ENCODE assay signal across 8 cellular contexts in genomic region chr3:52001443-52001974, GRCh38. TPM values are rescaled to one million over a fixed set of nuclear protein-coding genes. Genes with fewer than 3 reads are reported as not detected.
DNase-seq lines count a peak whose midpoint lies in the region; ATAC-seq and TF ChIP-seq lines count a peak whose summit lies in the region.

No MANE protein-coding gene starts in this region.

- in situ Hi-C loops in G401 (cut with HindIII; ENCODE audit: low sequenced_read_pairs), result no loop called here

- H3K14ac ChIP-seq in H9 (ENCODE audit: insufficient read depth, low read length), result no peak overlapping the region

- H2BK5ac ChIP-seq in H9 (ENCODE audit: insufficient read length, low read length), result no peak overlapping the region

- no peak overlapping the region for H3K23ac ChIP-seq in H9 (ENCODE audit: insufficient read length, low read depth, low read length)

- H3K79me2 ChIP-seq in H9 (ENCODE audit: insufficient read depth, low read length), result no peaks in the 10 kb centered on the region

- peak overlapping the region in 1 of 2 experiments; percentile 30; a peak in 2 of 5 replicates for H3K4me3 Mint-ChIP-seq in H9
- no peak overlapping the region for H3K4me3 Mint-ChIP-seq in T-helper 2 cell treated with Interferon-gamma antibody and Interleukin-4, amounts not matched to agents 5 μg/mL and 100 μg/mL, for 36 hours

- peak; percentile 88 for DNase-seq in G401 (ENCODE audit: low spot score)
- DNase-seq in H9, result peak; percentile 95
- peak; percentile 42 for DNase-seq in NCI-H1048 (lab: John Stamatoyannopoulos, UW)
- DNase-seq in T-helper 2 cell treated with Interferon-gamma antibody and Interleukin-4, amounts not matched to agents 5 μg/mL and 100 μg/mL, for 36 hours (ENCODE audit: low spot score), result peak; percentile 77
- peak in 54 of 58 donors; percentile 19 to 85 (median 54) for DNase-seq in anterior cingulate cortex (lab: John Stamatoyannopoulos, UW)
- peak; percentile 50 to 63 for DNase-seq in hippocampal formation (lab: John Stamatoyannopoulos, UW)
- DNase-seq in stimulated activated CD4-positive, alpha-beta T cell treated with anti-CD3 and anti-CD28 coated beads, Interleukin-12 subunit alpha, Interleukin-12 subunit beta, amount 100 ng/mL, for 24 hours (ENCODE audit: low read depth in 2 of 2), result peak; percentile 70 to 82

- no peak overlapping the region for H3K9ac ChIP-seq in H9 (ENCODE audit: extremely low read depth, insufficient read length, low read length)

- no peak overlapping the region for H2BK120ac ChIP-seq in H9 (ENCODE audit: low read depth, low read length, poor library complexity, severe bottlenecking)

- H3K9me3 ChIP-seq in H9 (ENCODE audit: control insufficient read depth, low read depth, low read length), result no peaks in the 10 kb centered on the region

- no peak for ATAC-seq in HG02571 (IDR thresholded peaks at IDR 0.05; ENCODE audit: unreplicated experiment)

- no peaks in the 10 kb centered on the region; a peak in 1 of 7 replicates for H3K36me3 Mint-ChIP-seq in H9 (ENCODE audit: insufficient read depth in 1 of 3, low read depth in 3 of 3)
- no peaks in the 10 kb centered on the region for H3K36me3 Mint-ChIP-seq in T-helper 2 cell treated with Interferon-gamma antibody and Interleukin-4, amounts not matched to agents 5 μg/mL and 100 μg/mL, for 36 hours (ENCODE audit: low read depth)

- no peaks in the 10 kb centered on the region for H3K23me2 ChIP-seq in H9 (ENCODE audit: insufficient read length, low read depth, low read length, poor library complexity, severe bottlenecking)

- H3K4ac ChIP-seq in H9 (ENCODE audit: low read depth, low read length), result no peak overlapping the region

- peaks cover 4% of the 10 kb centered on the region for H3K27me3 Mint-ChIP-seq in H9 (ENCODE audit: low read depth)
- peaks cover 13% of the 10 kb centered on the region for H3K27me3 Mint-ChIP-seq in T-helper 2 cell treated with Interferon-gamma antibody and Interleukin-4, amounts not matched to agents 5 μg/mL and 100 μg/mL, for 36 hours (ENCODE audit: low read depth)

- no peaks in the 10 kb centered on the region; a peak in 1 of 5 replicates for H3K9me3 Mint-ChIP-seq in H9
- no peaks in the 10 kb centered on the region for H3K9me3 Mint-ChIP-seq in T-helper 2 cell treated with Interferon-gamma antibody and Interleukin-4, amounts not matched to agents 5 μg/mL and 100 μg/mL, for 36 hours

- H2BK20ac ChIP-seq in H9 (ENCODE audit: low read depth, low read length, poor library complexity, severe bottlenecking), result no peak overlapping the region

- H3K79me1 ChIP-seq in H9 (ENCODE audit: insufficient read depth, low read depth, low read length, poor library complexity, severe bottlenecking), result no peaks in the 10 kb centered on the region

- H3K56ac ChIP-seq in H9 (ENCODE audit: insufficient read length, low read depth, low read length), result no peak overlapping the region

- H2AFZ ChIP-seq in H9 (ENCODE audit: low read length), result no peak overlapping the region

- no peaks in the 10 kb centered on the region for H3K27me3 ChIP-seq in H9 (ENCODE audit: insufficient read depth, low read length)

- peaks cover 14% of the 10 kb centered on the region; the same call in 1 of the 2 replicates for H3K4me1 ChIP-seq in H9 (ENCODE audit: insufficient read depth, low read length)

- no peak overlapping the region for H2AK5ac ChIP-seq in H9 (ENCODE audit: insufficient read length, low read length)

- no peak overlapping the region for H3K27ac ChIP-seq in H9 (ENCODE audit: insufficient read length, low read depth, low read length)

- H2BK12ac ChIP-seq in H9 (ENCODE audit: insufficient read length, low read depth, low read length), result no peak overlapping the region

- H3K4me1 Mint-ChIP-seq in H9, result peaks cover 52 to 56% of the 10 kb centered on the region in 2 experiments
- H3K4me1 Mint-ChIP-seq in T-helper 2 cell treated with Interferon-gamma antibody and Interleukin-4, amounts not matched to agents 5 μg/mL and 100 μg/mL, for 36 hours (ENCODE audit: low read depth), result peaks cover 13% of the 10 kb centered on the region

- H4K91ac ChIP-seq in H9 (ENCODE audit: insufficient read length, low read depth, low read length), result no peak overlapping the region

- H4K8ac ChIP-seq in H9 (replicated peaks; ENCODE audit: insufficient read length, low read depth, low read length), result no peak overlapping the region

- H3K4me2 ChIP-seq in H9 (ENCODE audit: insufficient read depth, insufficient read length, low read length), result no peak overlapping the region

- TF ChIP-seq CTCF in H9 (conservative IDR thresholded peaks at IDR 0.05), result peak; percentile 99

- peaks cover 2% of the 10 kb centered on the region for H4K20me1 ChIP-seq in H9 (ENCODE audit: control insufficient read depth, insufficient read depth, insufficient read length)

- no peak overlapping the region for H2BK15ac ChIP-seq in H9 (ENCODE audit: low read depth, low read length)

- no peak overlapping the region for H4K5ac ChIP-seq in H9 (ENCODE audit: insufficient read length, low read depth, low read length)

- no CpG with 5 or more reads among the region's 18 CpGs for WGBS in H9 (ENCODE audit: extremely low coverage, insufficient read length, low lambda C conversion rate)

- H3K27ac Mint-ChIP-seq in H9, result peak overlapping the region in 1 of 3 experiments; percentile 75; a peak in 2 of 7 replicates
- H3K27ac Mint-ChIP-seq in T-helper 2 cell treated with Interferon-gamma antibody and Interleukin-4, amounts not matched to agents 5 μg/mL and 100 μg/mL, for 36 hours, result peak overlapping the region; percentile 12

- no peak overlapping the region for H3T11ph ChIP-seq in H9 (ENCODE audit: low read length)

- H3K18ac ChIP-seq in H9 (ENCODE audit: insufficient read length, low read depth, low read length), result no peak overlapping the region

RNA-seq across cellular contexts. Expression of gene RPL29, which starts 5.8 kb away (rescaled TPM):
- 2,209 and 2,228 TPM in 2 replicates for total RNA-seq in G401 (2014; rRNA removed; shearing (Covaris generic))
- total RNA-seq in H9 (2021), result 1,592 and 1,656 TPM in 2 replicates

RNA-seq across cellular contexts. Expression of gene ACY1, which starts 18.2 kb away (rescaled TPM):
- 103 and 242 TPM in 2 replicates for total RNA-seq in G401 (2014; rRNA removed; shearing (Covaris generic))
- total RNA-seq in H9 (2021), result 62.6 and 63.6 TPM in 2 replicates

RNA-seq across cellular contexts. Expression of gene ABHD14A, which starts 26.6 kb away (rescaled TPM):
- total RNA-seq in G401 (2014; rRNA removed; shearing (Covaris generic)), result 14.8 and 26.8 TPM in 2 replicates
- total RNA-seq in H9 (2021), result 3.0 and 3.1 TPM in 2 replicates

RNA-seq across cellular contexts. Expression of gene ABHD14B, which starts 27.7 kb away (rescaled TPM):
- 6.5 and 9.9 TPM in 2 replicates for total RNA-seq in G401 (2014; rRNA removed; shearing (Covaris generic))
- 7.4 and 8.4 TPM in 2 replicates for total RNA-seq in H9 (2021)

RNA-seq across cellular contexts. Expression of gene PCBP4, which starts 34.3 kb away (rescaled TPM):
- total RNA-seq in G401 (2014; rRNA removed; shearing (Covaris generic)), result 57.1 and 80.7 TPM in 2 replicates
- 20.9 and 24.6 TPM in 2 replicates for total RNA-seq in H9 (2021)

Comparison
In these comparisons a context has a peak if more than half of its experiments do, and no peak if none do; other contexts are left out.
1. DNase-seq: peak in every context shown above with its lines; median percentile 95 in H9; 88 in G401; 77 in T-helper 2 cell treated with Interferon-gamma antibody and Interleukin-4, amounts not matched to agents 5 μg/mL and 100 μg/mL, for 36 hours; 76 in stimulated activated CD4-positive, alpha-beta T cell treated with anti-CD3 and anti-CD28 coated beads, Interleukin-12 subunit alpha, Interleukin-12 subunit beta, amount 100 ng/mL, for 24 hours; 56 in hippocampal formation; 54 in anterior cingulate cortex; 42 in NCI-H1048.